Comparison of ENCODE assay signal across 8 cellular contexts in genomic region chr10:3803884-3804741, GRCh38. TPM values are rescaled to one million over a fixed set of nuclear protein-coding genes. Genes with fewer than 3 reads are reported as not detected.
A peak's percentile ranks its signal among the peaks of the same experiment; 100 is the strongest.
DNase-seq lines count a peak whose midpoint lies in the region; ATAC-seq and TF ChIP-seq lines count a peak whose summit lies in the region.

No MANE protein-coding gene starts in this region.

- H3K27me3 ChIP-seq in endodermal cell (ENCODE audit: control insufficient read depth, insufficient read depth, low read length, poor library complexity, severe bottlenecking) (no peaks in the 10 kb centered on the region), psoas muscle (ENCODE audit: insufficient read depth in 3 of 3, low read length in 2 of 3) (no peaks in the 10 kb centered on the region)

- no peak overlapping the region for H3K4me3 Mint-ChIP-seq in endodermal cell

- H3K9me3 Mint-ChIP-seq in endodermal cell = no peaks in the 10 kb centered on the region

- no peak overlapping the region for H3K9ac ChIP-seq in endodermal cell (ENCODE audit: extremely low read depth, low read length, poor library complexity, severe bottlenecking)

- H3K9me3 ChIP-seq in endodermal cell (ENCODE audit: control insufficient read depth, low read length) = no peaks in the 10 kb centered on the region
- H3K9me3 ChIP-seq in psoas muscle = no peaks in the 10 kb centered on the region

- H3K27ac ChIP-seq in endodermal cell (ENCODE audit: low read depth, low read length) (peak overlapping the region; percentile 42), psoas muscle (peak overlapping the region; percentile 95)

- no peaks in the 10 kb centered on the region for H3K27me3 Mint-ChIP-seq in endodermal cell (ENCODE audit: insufficient read depth)

- H3K36me3 Mint-ChIP-seq in endodermal cell (ENCODE audit: low read depth) = no peaks in the 10 kb centered on the region

- H3K36me3 ChIP-seq in endodermal cell (ENCODE audit: control insufficient read depth, insufficient read depth, low read length) (no peaks in the 10 kb centered on the region), psoas muscle (ENCODE audit: insufficient read depth in 1 of 2, low read depth in 1 of 2) (no peaks in the 10 kb centered on the region)

- H3K4me1 ChIP-seq in endodermal cell (ENCODE audit: control insufficient read depth, insufficient read depth, low read length) = peaks cover 35% of the 10 kb centered on the region
- peaks cover 57% of the 10 kb centered on the region for H3K4me1 ChIP-seq in psoas muscle

- WGBS in endodermal cell (ENCODE audit: insufficient coverage in 1 of 2, insufficient read length in 1 of 2), 2 experiments = 82 to 89% methylated on average over 7 to 12 of the region's 13 CpGs
- 68 to 75% (median 69%) methylated on average over 13 of the region's 13 CpGs for WGBS in psoas muscle, 3 donors

- intact Hi-C loops in psoas muscle (cut with DNase I) = loop anchor here in 1 of 2 donors (2.0 kb wide), 1 partner anchor 17 kb away; no protein-coding TSS in a partner anchor

- H3K27ac Mint-ChIP-seq in endodermal cell = peak overlapping the region; percentile 93

- TF ChIP-seq CTCF in endodermal cell (conservative IDR thresholded peaks at IDR 0.05) (no peak), psoas muscle (IDR thresholded peaks at IDR 0.05) (no peak)

- ATAC-seq in psoas muscle (peak in 1 of 4 donors; percentile 2), HG03432 (IDR thresholded peaks at IDR 0.05; ENCODE audit: unreplicated experiment) (no peak)

- peaks cover 39% of the 10 kb centered on the region for H3K4me1 Mint-ChIP-seq in endodermal cell

- DNase-seq in NCI-H1417 (lab: John Stamatoyannopoulos, UW) (peak in 2 of 3 experiments; percentile 1 to 16), NCI-H1417 treated with DMSO at 0.1 percent for 48 hours (lab: John Stamatoyannopoulos, UW) (no peak), endodermal cell (no peak), psoas muscle (no peak), GOT3 (lab: John Stamatoyannopoulos, UW) (no peak), germinal center (ENCODE audit: low spot score) (no peak)
- DNase-seq in activated CD4-positive, alpha-beta T cell treated with anti-CD3 and anti-CD28 coated beads for 48 hours = peak; percentile 72

- no peak overlapping the region for H3K4me3 ChIP-seq in endodermal cell (ENCODE audit: low read length)
- H3K4me3 ChIP-seq in psoas muscle = peak overlapping the region; percentile 17

RNA-seq across cellular contexts. Expression of gene KLF6, which starts 19.1 kb away (rescaled TPM):
- total RNA-seq in endodermal cell = 10 to 100 TPM; 59.0 to 71.2 TPM
- polyA plus RNA-seq in endodermal cell (2013, experiment 1 of 2) = 36.4 TPM
- polyA plus RNA-seq in endodermal cell (2013, experiment 2 of 2) = 43.6 TPM
- total RNA-seq in psoas muscle = 100 to 1,000 TPM in 3 of 4 donors, 10 to 100 TPM in 1; 30.4 to 296 (median 173) TPM
- polyA plus RNA-seq in psoas muscle = 100 to 1,000 TPM in 2 of 3 donors, 10 to 100 TPM in 1; 94.1 to 138 (median 109) TPM

Comparison
In these comparisons a context has a peak if more than half of its experiments do, and no peak if none do; other contexts are left out.
1. DNase-seq: peak in NCI-H1417 (2 of 3) and activated CD4-positive, alpha-beta T cell treated with anti-CD3 and anti-CD28 coated beads for 48 hours (single experiment); none in NCI-H1417 treated with DMSO at 0.1 percent for 48 hours (single experiment), endodermal cell (single experiment), psoas muscle (0 of 2), GOT3 (single experiment) and germinal center (single experiment).